1 cellular context compared by ENCODE assay signal in genomic region chr3:196323723-196324122, GRCh38.
TF ChIP-seq lines count a peak whose summit lies in the region.

No MANE protein-coding gene starts in this region.

TF ChIP-seq in H1, 55 proteins besides CTCF, POLR2A, EP300 and RAD21:
- TF ChIP-seq RBBP5 (IDR thresholded peaks at IDR 0.05; ENCODE audit: borderline replicate concordance, low read depth, low read length) = no peak
- TF ChIP-seq TAF1 (IDR thresholded peaks at IDR 0.05; ENCODE audit: low read depth, low read length) = no peak
- TF ChIP-seq CHD2 (IDR thresholded peaks at IDR 0.05; ENCODE audit: low read length) = no peak
- TF ChIP-seq JUND (IDR thresholded peaks at IDR 0.05; ENCODE audit: low read length) = no peak
- 0 out of 2 replicates have a peak, but pooled peaks have one; percentile 34 for TF ChIP-seq MAX (IDR thresholded peaks at IDR 0.05)
